ENCODE assay signal across 8 cellular contexts in genomic region chr10:131981429-131982184, GRCh38. TPM values are rescaled to one million over a fixed set of nuclear protein-coding genes. Genes with fewer than 3 reads are reported as not detected.
DNase-seq lines count a peak whose midpoint lies in the region; ATAC-seq, FAIRE-seq and TF ChIP-seq lines count a peak whose summit lies in the region.

Gene BNIP3, minus strand, starts transcription at chr10:131981923. Its CDS starts 117 bp downstream, at chr10:131981806.

- no peak for TF ChIP-seq CTCF in A549 (IDR thresholded peaks at IDR 0.05)
- TF ChIP-seq CTCF in kidney (IDR thresholded peaks at IDR 0.05; ENCODE audit: borderline replicate concordance, extremely low read depth, insufficient read depth) = no peak

- H3K4me3 ChIP-seq in A549 (peak within 1 kb of the TSS; percentile 72), kidney (ENCODE audit: low read length in 2 of 2) (peak within 1 kb of the TSS; percentile 79 to 82)

- POLR2A ChIA-PET in A549 (lab: Yijun Ruan, JAX) = interaction anchor here (0.6 to 0.8 kb wide), 2 partner anchors 9 to 81 kb away, joined by 3 to 4 read pairs; partner anchors contain the start of gene PPP2R2D

- WGBS in A549 (ENCODE audit: missing lambda C conversion rate) = 40% methylated on average over 1 of the region's 100 CpGs

- H3K27ac ChIP-seq in A549 (peak within 1 kb of the TSS; percentile 89 to 96), kidney (ENCODE audit: low read depth in 2 of 2, low read length in 2 of 2) (peak within 1 kb of the TSS; percentile 57 to 67)

- no peaks in the 10 kb centered on the region for H3K36me3 ChIP-seq in kidney (ENCODE audit: control insufficient read depth in 1 of 2, insufficient read depth in 2 of 2, low read length in 2 of 2)

- H3K4me2 ChIP-seq in A549 = peak within 1 kb of the TSS; percentile 96

- DNase-seq in A549 (ENCODE audit: low read depth in 1 of 2, low spot score in 1 of 2) = peak; percentile 94 to 95
- DNase-seq in NCI-H2196 treated with DMSO at 0.1 percent for 48 hours (lab: John Stamatoyannopoulos, UW; ENCODE audit: unreplicated experiment) = peak; percentile 39
- peak; percentile 93 for DNase-seq in activated CD4-positive, alpha-beta T cell treated with anti-CD3 and anti-CD28 coated beads for 1 hour
- DNase-seq in cerebellar nuclear complex (lab: John Stamatoyannopoulos, UW) = peak; percentile 40 to 78
- DNase-seq in kidney = peak; percentile 98
- DNase-seq in stimulated activated CD4-positive, alpha-beta T cell treated with anti-CD3 and anti-CD28 coated beads, Interleukin-15, amount 100 ng/mL, for 1 hour (ENCODE audit: low read depth in 1 of 2, low spot score in 1 of 2) = peak; percentile 90 to 99

- intact Hi-C loops in kidney (cut with DNase I) = no loop called here

- ATAC-seq in A549 (peak; percentile 90 to 95), GM18519 (IDR thresholded peaks at IDR 0.05; ENCODE audit: low FRiP score, unreplicated experiment) (peak; percentile 84), HG03045 (IDR thresholded peaks at IDR 0.05; ENCODE audit: unreplicated experiment) (peak; percentile 88)

- no peak for TF ChIP-seq EP300 in A549 (IDR thresholded peaks at IDR 0.05)

- no peak; a peak in 1 of 5 replicates for TF ChIP-seq RAD21 in A549 (conservative IDR thresholded peaks at IDR 0.05 in 1 of 2, IDR thresholded peaks at IDR 0.05 in 1 of 2)

- H3K4me1 ChIP-seq in A549 = peaks cover 28% of the 10 kb centered on the region
- H3K4me1 ChIP-seq in kidney (ENCODE audit: control insufficient read depth in 1 of 2, insufficient read depth in 1 of 2, low read depth in 1 of 2, low read length in 2 of 2) = peaks cover 11 to 18% of the 10 kb centered on the region in 2 donors

- CTCF ChIA-PET in A549 (lab: Yijun Ruan, JAX) = interaction anchor here (0.7 to 3.5 kb wide), 6 partner anchors 12 to 163 kb away, joined by 3 to 22 read pairs (median 4); no protein-coding TSS in a partner anchor

- H3K9ac ChIP-seq in kidney (ENCODE audit: low read length in 2 of 2) = peak within 1 kb of the TSS; percentile 63 to 70

- FAIRE-seq in A549 (lab: Jason Lieb, UNC) (no peak), kidney (lab: Jason Lieb, UNC) (no peak)

- TF ChIP-seq POLR2A in A549 (IDR thresholded peaks at IDR 0.05; ENCODE audit: low read length) = peak; percentile 76

- no peaks in the 10 kb centered on the region for H3K9me3 ChIP-seq in A549
- H3K9me3 ChIP-seq in kidney (ENCODE audit: control insufficient read depth in 1 of 2, low read length in 2 of 2) = no peaks in the 10 kb centered on the region

TF ChIP-seq in A549, 52 proteins besides CTCF, POLR2A, EP300 and RAD21:
- TF ChIP-seq JUN (IDR thresholded peaks at IDR 0.05) = peak; percentile 21 to 61; a peak in 1 of 5 replicates
- TF ChIP-seq MAX (IDR thresholded peaks at IDR 0.05) = peak; percentile 88
- TF ChIP-seq FOSB (CRISPR knock-in tag; IDR thresholded peaks at IDR 0.05) = no peak
- TF ChIP-seq NR3C1 (IDR thresholded peaks at IDR 0.05) = no peak
- TF ChIP-seq ELK1 (IDR thresholded peaks at IDR 0.05; ENCODE audit: low read depth, low read length) = no peak
- TF ChIP-seq CBX2 (IDR thresholded peaks at IDR 0.05; ENCODE audit: borderline replicate concordance, low read depth) = no peak
- no peak for TF ChIP-seq HES2 (IDR thresholded peaks at IDR 0.05)
- peak; percentile 12; the same call in 1 of the 3 replicates for TF ChIP-seq SMC3 (IDR thresholded peaks at IDR 0.05)
- peak; percentile 88 for TF ChIP-seq NPAS2 (CRISPR knock-in tag; IDR thresholded peaks at IDR 0.05; ENCODE audit: borderline replicate concordance)
- 0 out of 2 replicates have a peak, but pooled peaks have one; percentile 28 for TF ChIP-seq KDM1A (IDR thresholded peaks at IDR 0.05; ENCODE audit: low read depth)
- TF ChIP-seq HMGXB4 (CRISPR knock-in tag; IDR thresholded peaks at IDR 0.05; ENCODE audit: borderline replicate concordance) = no peak
- peak; percentile 80; the same call in 2 of the 3 replicates for TF ChIP-seq BCL3 (IDR thresholded peaks at IDR 0.05)
- 0 out of 2 replicates have a peak, but pooled peaks have one; percentile 41 for TF ChIP-seq MYC (IDR thresholded peaks at IDR 0.05; ENCODE audit: borderline replicate concordance, low read length)
- TF ChIP-seq PHF8 (IDR thresholded peaks at IDR 0.05; ENCODE audit: borderline replicate concordance, low read depth) = peak; percentile 90
- peak; percentile 100 for TF ChIP-seq BHLHE40 (IDR thresholded peaks at IDR 0.05; ENCODE audit: low read depth, low read length)
- no peak for TF ChIP-seq PBX3 (IDR thresholded peaks at IDR 0.05)

RNA-seq across cellular contexts. Expression of gene BNIP3, which starts in this region (rescaled TPM):
- 46.6 and 51.2 TPM in 2 replicates for polyA plus RNA-seq in A549 (2011; rRNA removed)
- polyA plus RNA-seq in A549 (2012; cell fraction: cytosol; rRNA removed) = 32.8 and 33.4 TPM in 2 replicates
- 40.2 and 60.3 TPM in 2 replicates for polyA plus RNA-seq in A549 (2012; cell fraction: nucleus; rRNA removed)
- polyA plus RNA-seq in A549 (2017; fragmentation: RNase III; extraction: RNeasy Plus Mini Kit Qiagen cat#74134 plus additional on column Dnase treatment) = 46.9 to 52.1 TPM (median 51.0 TPM) in 3 replicates
- polyA minus RNA-seq in A549 (2011; rRNA and poly(A)+ RNA removed) = 15.8 and 19.2 TPM in 2 replicates
- total RNA-seq in kidney = 49.6 TPM
- 75.4 TPM for polyA plus RNA-seq in kidney (ENCODE audit: insufficient read depth, low read depth, low replicate concordance)

Comparison
In these comparisons a context has a peak if more than half of its experiments do, and no peak if none do; other contexts are left out.
1. Peak in every context shown above with its lines: DNase-seq, ATAC-seq, H3K4me3 ChIP-seq and H3K27ac ChIP-seq.
2. DNase-seq: peak in every context shown above with its lines; median percentile 98 in kidney; 94 in A549; 94 in stimulated activated CD4-positive, alpha-beta T cell treated with anti-CD3 and anti-CD28 coated beads, Interleukin-15, amount 100 ng/mL, for 1 hour; 93 in activated CD4-positive, alpha-beta T cell treated with anti-CD3 and anti-CD28 coated beads for 1 hour; 59 in cerebellar nuclear complex; 39 in NCI-H2196 treated with DMSO at 0.1 percent for 48 hours.